ENCODE assay signal across 11 cellular contexts in the genomic region with DNA sequence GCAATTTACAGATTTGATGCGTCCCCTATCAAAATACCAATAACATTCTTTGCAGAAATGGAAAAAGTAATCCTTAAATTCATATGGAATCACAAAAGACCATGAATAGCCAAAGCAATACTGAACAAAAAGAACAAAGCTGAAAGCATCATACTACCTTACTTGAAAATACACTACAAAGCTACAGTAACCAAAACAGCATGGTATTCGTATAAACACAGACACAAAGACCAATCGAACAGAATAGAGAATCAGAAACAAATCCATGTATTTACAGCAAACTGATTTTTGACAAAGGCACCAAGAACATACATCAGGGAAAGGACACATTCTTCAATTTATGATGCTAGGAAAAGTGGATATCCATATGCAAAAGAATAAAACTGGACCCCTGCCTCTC.
"Had no signal": no experiment of that assay in that cellular context is flagged by ENCODE, and none has a peak within 500 bp of the region (broad histone marks: within the 10 kb centered on the region; RNA-seq: fewer than 3 reads in every experiment).

No MANE protein-coding gene starts in this region.

- FAIRE-seq: H1, H54 had no signal

- DNase-seq: GM23248, GOT3, H7, H9, HCEC 1CT, HFFc6 had no signal

- H3K4me1 ChIP-seq: HAP-1 had no signal

- H3K27ac ChIP-seq: GM23248 had no signal

- H3K4me2 ChIP-seq: GM23338 had no signal

- H3K4me3 ChIP-seq: GM23248, GM23338, HAP-1 had no signal

- H3K9me3 ChIP-seq: HAP-1 had no signal

- ATAC-seq: GM23338, HCT116 had no signal

- H3K36me3 ChIP-seq: HAP-1 had no signal
